ENCODE assay signal across 8 cellular contexts in the genomic region with DNA sequence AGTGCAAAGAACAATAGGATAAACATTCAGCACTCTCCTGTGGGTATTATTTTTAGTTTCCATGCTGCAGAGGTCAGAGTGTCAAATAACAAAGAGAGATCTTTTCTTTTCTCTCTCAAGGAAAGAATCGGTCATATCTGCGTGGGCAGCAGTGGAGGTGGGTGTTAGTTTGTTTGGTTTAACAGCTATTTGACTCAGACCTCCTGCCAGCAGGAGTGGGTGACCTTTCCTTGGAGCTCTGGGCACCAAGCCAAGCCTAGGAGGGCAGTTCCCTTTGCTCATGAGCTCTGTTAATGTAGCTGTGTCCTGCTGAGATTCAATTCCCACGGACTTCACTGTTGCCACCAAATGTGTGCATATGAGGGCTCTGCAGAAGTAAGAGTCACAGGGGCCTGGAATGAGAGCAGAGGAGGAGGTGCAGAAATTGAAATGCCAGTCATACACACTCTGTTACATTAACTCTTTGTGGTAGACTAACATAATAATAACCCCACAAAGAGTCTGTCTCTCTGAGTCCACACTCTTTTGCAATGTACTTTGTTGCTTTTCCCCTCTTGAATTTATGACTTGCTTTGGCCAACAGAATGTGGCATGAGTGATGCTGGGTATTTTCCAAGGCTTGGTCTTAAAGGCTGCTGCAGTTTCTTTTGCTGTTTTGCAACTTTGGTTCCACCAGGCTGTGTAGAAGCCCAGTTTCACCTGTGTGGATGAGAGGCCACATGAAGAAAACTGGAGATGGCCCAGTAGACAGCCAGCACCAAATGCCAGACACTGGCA.
DNase-seq lines count a peak whose midpoint lies in the region; ATAC-seq lines count a peak whose summit lies in the region.

No MANE protein-coding gene starts in this region.

- peak; percentile 62 for ATAC-seq in activated T-helper 17 cell treated with anti-CD3 and anti-CD28 coated beads, Interleukin-2, amount 50 U/mL, for 72 hours (replicated peaks)
- ATAC-seq in stimulated activated naive CD8-positive, alpha-beta T cell treated with anti-CD3 and anti-CD28 coated beads, Interleukin-15, Interleukin-2, amounts not matched to agents 100 U/mL and 50 U/mL, for 24 hours, result peak; percentile 46
- ATAC-seq in GM19467 (IDR thresholded peaks at IDR 0.05; ENCODE audit: unreplicated experiment) (no peak), HG03520 (IDR thresholded peaks at IDR 0.05; ENCODE audit: unreplicated experiment) (no peak), GM21526 (IDR thresholded peaks at IDR 0.05; ENCODE audit: low FRiP score, unreplicated experiment) (no peak)

- DNase-seq in COR-L47 (lab: John Stamatoyannopoulos, UW) (peak; percentile 88), NCI-H1105 treated with DMSO at 0.1 percent for 48 hours (lab: John Stamatoyannopoulos, UW) (peak; percentile 41), left kidney (ENCODE audit: low read depth, low spot score) (peak; percentile 71)
- DNase-seq in stimulated activated naive CD8-positive, alpha-beta T cell treated with anti-CD3 and anti-CD28 coated beads, Interleukin-15, Interleukin-2, amounts not matched to agents 100 U/mL and 50 U/mL, for 24 hours, result peak; percentile 86

- no peak overlapping the region for H3K4me3 Mint-ChIP-seq in activated T-helper 17 cell treated with anti-CD3 and anti-CD28 coated beads, Interleukin-2, amount 50 U/mL, for 72 hours

- peak overlapping the region; percentile 57 for H3K27ac Mint-ChIP-seq in activated T-helper 17 cell treated with anti-CD3 and anti-CD28 coated beads, Interleukin-2, amount 50 U/mL, for 72 hours

- no peaks in the 10 kb centered on the region for H3K36me3 Mint-ChIP-seq in activated T-helper 17 cell treated with anti-CD3 and anti-CD28 coated beads, Interleukin-2, amount 50 U/mL, for 72 hours (ENCODE audit: low read depth)

- peaks cover 23% of the 10 kb centered on the region for H3K4me1 Mint-ChIP-seq in activated T-helper 17 cell treated with anti-CD3 and anti-CD28 coated beads, Interleukin-2, amount 50 U/mL, for 72 hours

- peaks cover 18% of the 10 kb centered on the region for H3K27me3 Mint-ChIP-seq in activated T-helper 17 cell treated with anti-CD3 and anti-CD28 coated beads, Interleukin-2, amount 50 U/mL, for 72 hours

- H3K9me3 Mint-ChIP-seq in activated T-helper 17 cell treated with anti-CD3 and anti-CD28 coated beads, Interleukin-2, amount 50 U/mL, for 72 hours, result no peaks in the 10 kb centered on the region

Comparison
In these comparisons a context has a peak if more than half of its experiments do, and no peak if none do; other contexts are left out.
1. ATAC-seq: peak in activated T-helper 17 cell treated with anti-CD3 and anti-CD28 coated beads, Interleukin-2, amount 50 U/mL, for 72 hours (single experiment) and stimulated activated naive CD8-positive, alpha-beta T cell treated with anti-CD3 and anti-CD28 coated beads, Interleukin-15, Interleukin-2, amounts not matched to agents 100 U/mL and 50 U/mL, for 24 hours (single experiment); none in GM19467 (single experiment), HG03520 (single experiment) and GM21526 (single experiment).
2. Peak in every context shown above with its lines, with median percentiles within 50 percentile points of each other: DNase-seq.